ENCODE assay signal across 9 cellular contexts in the genomic region with DNA sequence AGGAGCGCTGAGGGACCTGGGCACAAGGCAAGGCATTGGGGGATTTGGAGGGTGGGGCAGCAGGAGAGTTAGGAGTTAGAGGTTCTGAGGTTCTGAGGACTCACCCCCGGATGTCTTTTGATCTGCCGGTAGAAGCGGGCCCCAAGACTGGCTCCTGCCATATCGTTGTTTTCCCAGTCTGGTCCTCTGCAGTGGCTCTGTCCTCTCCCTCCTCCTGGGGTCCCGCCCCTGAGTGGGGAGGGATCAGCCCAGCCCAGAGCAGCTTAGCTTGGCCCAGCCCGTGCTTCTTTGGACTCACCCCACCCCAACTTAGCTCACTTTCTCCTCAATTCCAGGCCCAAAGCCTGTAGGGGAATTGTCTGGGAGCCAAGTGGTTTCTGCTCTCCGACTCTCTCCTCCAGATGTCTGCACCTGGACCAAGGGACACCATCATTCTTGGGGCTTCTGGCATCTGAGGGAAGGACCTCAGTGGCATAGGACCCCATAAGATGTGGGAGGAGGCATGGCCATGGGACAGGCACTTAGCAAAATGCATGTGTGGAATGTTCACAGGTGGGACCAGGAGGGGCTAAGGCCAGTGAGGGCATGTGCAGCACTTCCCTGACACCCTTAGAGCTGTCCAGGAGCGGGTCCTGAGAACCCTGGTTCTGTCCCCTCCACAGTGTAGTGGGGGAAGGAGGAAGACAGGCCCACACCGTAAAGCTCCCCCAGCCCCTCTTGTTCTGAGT. TPM values are rescaled to one million over a fixed set of nuclear protein-coding genes. Genes with fewer than 3 reads are reported as not detected.
DNase-seq lines count a peak whose midpoint lies in the region; ATAC-seq and TF ChIP-seq lines count a peak whose summit lies in the region.
"Had no signal": no experiment of that assay in that cellular context is flagged by ENCODE, and none has a peak within 500 bp of the region (broad histone marks: within the 10 kb centered on the region; RNA-seq: fewer than 3 reads in every experiment).

No MANE protein-coding gene starts in this region.

- H3K4me1 ChIP-seq in HEK293 (ENCODE audit: control insufficient read depth, insufficient read depth, low read length), result peaks cover 21% of the 10 kb centered on the region
- H3K4me1 ChIP-seq in ascending aorta, result peaks cover 22 to 37% of the 10 kb centered on the region in 2 donors

- no peak for ATAC-seq in memory B cell (ENCODE audit: low read depth)
- ATAC-seq in GM18867 (IDR thresholded peaks at IDR 0.05; ENCODE audit: unreplicated experiment), result no peak
- ATAC-seq: left lung had no signal

- H3K4me1 Mint-ChIP-seq in memory B cell, result peaks cover 67% of the 10 kb centered on the region

- H3K27me3 ChIP-seq in ascending aorta, result peaks cover 21% of the 10 kb centered on the region

- H3K27ac Mint-ChIP-seq in memory B cell, result no peak overlapping the region

- CTCF ChIA-PET in HEK293 (lab: Yijun Ruan, JAX), result interaction anchor here (0.6 to 23.3 kb wide), 7 partner anchors 9 to 219 kb away, joined by 3 to 628 read pairs (median 4); a partner anchor contains a TSS

- H3K9me3 ChIP-seq in HEK293 (ENCODE audit: control insufficient read depth, insufficient read depth, low read depth, low read length) (no peaks in the 10 kb centered on the region), ascending aorta (no peaks in the 10 kb centered on the region)
- H3K9me3 ChIP-seq: left lung had no signal

- DNase-seq in AG10803 (ENCODE audit: low read depth) (peak; percentile 47), ascending aorta (ENCODE audit: low spot score in 2 of 2) (no peak), memory B cell (ENCODE audit: low spot score in 2 of 2) (peak in 1 of 2 donors; percentile 14), NCI-H1417 (lab: John Stamatoyannopoulos, UW) (no peak), midbrain (lab: John Stamatoyannopoulos, UW) (no peak), RKO (ENCODE audit: low spot score) (no peak)

- intact Hi-C loops in ascending aorta (cut with DNase I), result loop anchor here (5.0 kb wide), 1 partner anchor 485 kb away; a partner anchor contains a TSS

- H3K4me3 Mint-ChIP-seq in memory B cell, result peak overlapping the region; percentile 78

- POLR2A ChIA-PET in HEK293 (lab: Yijun Ruan, JAX), result interaction anchor here (2.1 to 3.0 kb wide), 2 partner anchors 19 to 23 kb away, joined by 7 to 17 read pairs; no protein-coding TSS in a partner anchor

- no peak overlapping the region for H3K27ac ChIP-seq in HEK293 (ENCODE audit: extremely low read depth, low read depth, low read length)
- H3K27ac ChIP-seq in ascending aorta, result peak overlapping the region; percentile 65 to 74
- H3K27ac ChIP-seq: left lung had no signal

- TF ChIP-seq CTCF in AG10803 (conservative IDR thresholded peaks at IDR 0.05; ENCODE audit: low read length) (no peak), HEK293 (tag by site-specific recombination; IDR thresholded peaks at IDR 0.05) (no peak), ascending aorta (IDR thresholded peaks at IDR 0.05) (no peak)

- H3K36me3 ChIP-seq in HEK293 (ENCODE audit: control insufficient read depth in 2 of 2, insufficient read depth in 1 of 2, low read length in 2 of 2) (peaks cover 0 to 40% of the 10 kb centered on the region in 2 experiments; a peak in 1 of 3 replicates), ascending aorta (peaks cover 20 to 27% of the 10 kb centered on the region in 2 donors)

- H3K4me3 ChIP-seq in AG10803 (ENCODE audit: low read length) (peak overlapping the region; percentile 20), HEK293 (ENCODE audit: low read depth, low read length) (no peak overlapping the region), ascending aorta (peak overlapping the region; percentile 5 to 52)

- peaks cover 3% of the 10 kb centered on the region for H3K27me3 Mint-ChIP-seq in memory B cell

- peaks cover 16% of the 10 kb centered on the region for H3K36me3 Mint-ChIP-seq in memory B cell

- H3K9me3 Mint-ChIP-seq in memory B cell, result no peaks in the 10 kb centered on the region

TF ChIP-seq in HEK293, 187 proteins besides CTCF, POLR2A, EP300 and RAD21 (continues in another document):
- TF ChIP-seq, protein P1, sequence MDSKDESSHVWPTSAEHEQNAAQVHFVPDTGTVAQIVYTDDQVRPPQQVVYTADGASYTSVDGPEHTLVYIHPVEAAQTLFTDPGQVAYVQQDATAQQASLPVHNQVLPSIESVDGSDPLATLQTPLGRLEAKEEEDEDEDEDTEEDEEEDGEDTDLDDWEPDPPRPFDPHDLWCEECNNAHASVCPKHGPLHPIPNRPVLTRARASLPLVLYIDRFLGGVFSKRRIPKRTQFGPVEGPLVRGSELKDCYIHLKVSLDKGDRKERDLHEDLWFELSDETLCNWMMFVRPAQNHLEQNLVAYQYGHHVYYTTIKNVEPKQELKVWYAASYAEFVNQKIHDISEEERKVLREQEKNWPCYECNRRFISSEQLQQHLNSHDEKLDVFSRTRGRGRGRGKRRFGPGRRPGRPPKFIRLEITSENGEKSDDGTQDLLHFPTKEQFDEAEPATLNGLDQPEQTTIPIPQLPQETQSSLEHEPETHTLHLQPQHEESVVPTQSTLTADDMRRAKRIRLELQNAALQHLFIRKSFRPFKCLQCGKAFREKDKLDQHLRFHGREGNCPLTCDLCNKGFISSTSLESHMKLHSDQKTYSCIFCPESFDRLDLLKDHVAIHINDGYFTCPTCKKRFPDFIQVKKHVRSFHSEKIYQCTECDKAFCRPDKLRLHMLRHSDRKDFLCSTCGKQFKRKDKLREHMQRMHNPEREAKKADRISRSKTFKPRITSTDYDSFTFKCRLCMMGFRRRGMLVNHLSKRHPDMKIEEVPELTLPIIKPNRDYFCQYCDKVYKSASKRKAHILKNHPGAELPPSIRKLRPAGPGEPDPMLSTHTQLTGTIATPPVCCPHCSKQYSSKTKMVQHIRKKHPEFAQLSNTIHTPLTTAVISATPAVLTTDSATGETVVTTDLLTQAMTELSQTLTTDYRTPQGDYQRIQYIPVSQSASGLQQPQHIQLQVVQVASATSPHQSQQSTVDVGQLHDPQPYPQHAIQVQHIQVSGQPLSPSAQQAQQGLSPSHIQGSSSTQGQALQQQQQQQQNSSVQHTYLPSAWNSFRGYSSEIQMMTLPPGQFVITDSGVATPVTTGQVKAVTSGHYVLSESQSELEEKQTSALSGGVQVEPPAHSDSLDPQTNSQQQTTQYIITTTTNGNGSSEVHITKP (tag by site-specific recombination; IDR thresholded peaks at IDR 0.05), result 0 out of 2 replicates have a peak, but pooled peaks have one; percentile 27
- TF ChIP-seq KLF1 (tag by site-specific recombination; IDR thresholded peaks at IDR 0.05) (peak; percentile 80), SCRT2 (tag by site-specific recombination; IDR thresholded peaks at IDR 0.05) (peak; percentile 65), ZNF114 (tag by site-specific recombination; IDR thresholded peaks at IDR 0.05) (no peak), ZNF391 (tag by site-specific recombination; IDR thresholded peaks at IDR 0.05; ENCODE audit: borderline replicate concordance, low read depth) (no peak), ZEB2 (tag by site-specific recombination; IDR thresholded peaks at IDR 0.05) (0 out of 2 replicates have a peak, but pooled peaks have one; percentile 19), ZNF211 (tag by site-specific recombination; IDR thresholded peaks at IDR 0.05; ENCODE audit: low read depth) (no peak), ZNF335 (tag by site-specific recombination; conservative IDR thresholded peaks at IDR 0.05) (peak; percentile 79), SP2 (tag by site-specific recombination; IDR thresholded peaks at IDR 0.05) (peak; percentile 73), ZNF404 (tag by site-specific recombination; IDR thresholded peaks at IDR 0.05) (no peak), ZNF184 (tag by site-specific recombination; IDR thresholded peaks at IDR 0.05) (no peak)
- TF ChIP-seq, protein P2, sequence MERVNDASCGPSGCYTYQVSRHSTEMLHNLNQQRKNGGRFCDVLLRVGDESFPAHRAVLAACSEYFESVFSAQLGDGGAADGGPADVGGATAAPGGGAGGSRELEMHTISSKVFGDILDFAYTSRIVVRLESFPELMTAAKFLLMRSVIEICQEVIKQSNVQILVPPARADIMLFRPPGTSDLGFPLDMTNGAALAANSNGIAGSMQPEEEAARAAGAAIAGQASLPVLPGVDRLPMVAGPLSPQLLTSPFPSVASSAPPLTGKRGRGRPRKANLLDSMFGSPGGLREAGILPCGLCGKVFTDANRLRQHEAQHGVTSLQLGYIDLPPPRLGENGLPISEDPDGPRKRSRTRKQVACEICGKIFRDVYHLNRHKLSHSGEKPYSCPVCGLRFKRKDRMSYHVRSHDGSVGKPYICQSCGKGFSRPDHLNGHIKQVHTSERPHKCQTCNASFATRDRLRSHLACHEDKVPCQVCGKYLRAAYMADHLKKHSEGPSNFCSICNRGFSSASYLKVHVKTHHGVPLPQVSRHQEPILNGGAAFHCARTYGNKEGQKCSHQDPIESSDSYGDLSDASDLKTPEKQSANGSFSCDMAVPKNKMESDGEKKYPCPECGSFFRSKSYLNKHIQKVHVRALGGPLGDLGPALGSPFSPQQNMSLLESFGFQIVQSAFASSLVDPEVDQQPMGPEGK (tag by site-specific recombination; IDR thresholded peaks at IDR 0.05), result peak; percentile 33; the same call in 1 of the 2 replicates
- TF ChIP-seq, protein P3, sequence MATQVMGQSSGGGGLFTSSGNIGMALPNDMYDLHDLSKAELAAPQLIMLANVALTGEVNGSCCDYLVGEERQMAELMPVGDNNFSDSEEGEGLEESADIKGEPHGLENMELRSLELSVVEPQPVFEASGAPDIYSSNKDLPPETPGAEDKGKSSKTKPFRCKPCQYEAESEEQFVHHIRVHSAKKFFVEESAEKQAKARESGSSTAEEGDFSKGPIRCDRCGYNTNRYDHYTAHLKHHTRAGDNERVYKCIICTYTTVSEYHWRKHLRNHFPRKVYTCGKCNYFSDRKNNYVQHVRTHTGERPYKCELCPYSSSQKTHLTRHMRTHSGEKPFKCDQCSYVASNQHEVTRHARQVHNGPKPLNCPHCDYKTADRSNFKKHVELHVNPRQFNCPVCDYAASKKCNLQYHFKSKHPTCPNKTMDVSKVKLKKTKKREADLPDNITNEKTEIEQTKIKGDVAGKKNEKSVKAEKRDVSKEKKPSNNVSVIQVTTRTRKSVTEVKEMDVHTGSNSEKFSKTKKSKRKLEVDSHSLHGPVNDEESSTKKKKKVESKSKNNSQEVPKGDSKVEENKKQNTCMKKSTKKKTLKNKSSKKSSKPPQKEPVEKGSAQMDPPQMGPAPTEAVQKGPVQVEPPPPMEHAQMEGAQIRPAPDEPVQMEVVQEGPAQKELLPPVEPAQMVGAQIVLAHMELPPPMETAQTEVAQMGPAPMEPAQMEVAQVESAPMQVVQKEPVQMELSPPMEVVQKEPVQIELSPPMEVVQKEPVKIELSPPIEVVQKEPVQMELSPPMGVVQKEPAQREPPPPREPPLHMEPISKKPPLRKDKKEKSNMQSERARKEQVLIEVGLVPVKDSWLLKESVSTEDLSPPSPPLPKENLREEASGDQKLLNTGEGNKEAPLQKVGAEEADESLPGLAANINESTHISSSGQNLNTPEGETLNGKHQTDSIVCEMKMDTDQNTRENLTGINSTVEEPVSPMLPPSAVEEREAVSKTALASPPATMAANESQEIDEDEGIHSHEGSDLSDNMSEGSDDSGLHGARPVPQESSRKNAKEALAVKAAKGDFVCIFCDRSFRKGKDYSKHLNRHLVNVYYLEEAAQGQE (tag by site-specific recombination; IDR thresholded peaks at IDR 0.05), result peak; percentile 72

RNA-seq across cellular contexts. Expression of a gene that starts 7.6 kb away (rescaled TPM):
- total RNA-seq in ascending aorta, result 136 TPM

RNA-seq across cellular contexts. Expression of a gene that starts 13.9 kb away (rescaled TPM):
- total RNA-seq in ascending aorta, result not detected

RNA-seq across cellular contexts. Expression of a gene that starts 20.5 kb away (rescaled TPM):
- total RNA-seq in ascending aorta, result not detected
